ENCODE assay signal across 20 cellular contexts in genomic region chr2:124308319-124309062, GRCh38.
"Had no signal": no experiment of that assay in that cellular context is flagged by ENCODE, and none has a peak within 500 bp of the region (broad histone marks: within the 10 kb centered on the region; RNA-seq: fewer than 3 reads in every experiment).

No MANE protein-coding gene starts in this region.

- H3K4me1 ChIP-seq: colonic mucosa, esophagus squamous epithelium, gastrocnemius medialis, heart right ventricle, left lung, lower lobe of right lung had no signal

- H3K9me3 ChIP-seq: colonic mucosa, esophagus squamous epithelium, gastrocnemius medialis, heart right ventricle, lower lobe of right lung, mucosa of descending colon had no signal

- ATAC-seq: effector memory CD8-positive, alpha-beta T cell; gastrocnemius medialis; heart right ventricle; left cardiac atrium; left lung; left ventricle myocardium superior; lower lobe of right lung; mucosa of descending colon had no signal

- H3K27ac ChIP-seq: colonic mucosa, esophagus squamous epithelium, gastrocnemius medialis, heart right ventricle, left lung, lower lobe of right lung had no signal

- H3K36me3 ChIP-seq: colonic mucosa, esophagus squamous epithelium, gastrocnemius medialis, heart right ventricle, left lung, lower lobe of right lung had no signal

- H3K4me3 ChIP-seq: colonic mucosa, esophagus squamous epithelium, gastrocnemius medialis, heart right ventricle, left lung, lower lobe of right lung, mucosa of descending colon had no signal

- H3K27me3 ChIP-seq: colonic mucosa, esophagus squamous epithelium, gastrocnemius medialis, heart right ventricle, left lung had no signal

- DNase-seq: colonic mucosa; cortex of kidney; effector CD8-positive, alpha-beta T cell; effector memory CD8-positive, alpha-beta T cell; endodermal cell; esophagus squamous epithelium; foreskin fibroblast; foreskin melanocyte; gastrocnemius medialis; glutamatergic neuron; head of caudate nucleus; heart right ventricle; hippocampal formation; left cardiac atrium; left lung; left ventricle myocardium superior; lower lobe of right lung; mesenchymal stem cell; mucosa of descending colon; naive B cell had no signal
